ENCODE assay signal across 18 cellular contexts in genomic region chr1:234395297-234395696, GRCh38. TPM values are rescaled to one million over a fixed set of nuclear protein-coding genes. Genes with fewer than 3 reads are reported as not detected.
DNase-seq lines count a peak whose midpoint lies in the region; ATAC-seq and TF ChIP-seq lines count a peak whose summit lies in the region.
"Had no signal": no experiment of that assay in that cellular context is flagged by ENCODE, and none has a peak within 500 bp of the region (broad histone marks: within the 10 kb centered on the region; RNA-seq: fewer than 3 reads in every experiment).

No MANE protein-coding gene starts in this region.

- no peaks in the 10 kb centered on the region for H3K79me2 ChIP-seq in osteoblast (ENCODE audit: insufficient read depth, low read length)

- H3K9me3 ChIP-seq in CD4-positive, alpha-beta T cell (ENCODE audit: control insufficient read depth, low read length) = no peaks in the 10 kb centered on the region
- H3K9me3 ChIP-seq in naive thymus-derived CD4-positive, alpha-beta T cell (ENCODE audit: control insufficient read depth in 2 of 3, low read length in 3 of 3) = no peaks in the 10 kb centered on the region
- H3K9me3 ChIP-seq in A673 (ENCODE audit: low read depth, low read length, poor library complexity, severe bottlenecking) (no peaks in the 10 kb centered on the region), osteoblast (ENCODE audit: low read depth, low read length) (no peaks in the 10 kb centered on the region)
- H3K9me3 ChIP-seq: BE2C, SJSA1 had no signal

- no peak for DNase-seq in activated naive CD4-positive, alpha-beta T cell treated with anti-CD3 and anti-CD28 coated beads, Interleukin-2, amount 50 U/mL, for 16 hours
- DNase-seq in CD4-positive, alpha-beta T cell = no peak
- DNase-seq in NOMO-1 treated with dmso at 0.1 percent for 144 hours (lab: John Stamatoyannopoulos, UW; ENCODE audit: unreplicated experiment) = peak; percentile 17
- no peak for DNase-seq in naive thymus-derived CD4-positive, alpha-beta T cell
- no peak for DNase-seq in A673 (ENCODE audit: low spot score)
- no peak for DNase-seq in stimulated activated naive CD4-positive, alpha-beta T cell (lab: John Stamatoyannopoulos, UW)
- no peak for DNase-seq in osteoblast (ENCODE audit: insufficient read length, low spot score, missing footprints)
- DNase-seq: ACHN, BE2C, H9, KG1, NCI-H1417 treated with DMSO at 0.1 percent for 48 hours, NCI-H2029, NCI-H2171 treated with DMSO at 0.1 percent for 48 hours, NCI-H774, RPMI8226 had no signal

- intact Hi-C loops in CD4-positive, alpha-beta T cell (cut with DNase I, micrococcal nuclease) = no loop called here
- intact Hi-C loops in naive thymus-derived CD4-positive, alpha-beta T cell (cut with micrococcal nuclease) = loop anchor here in 1 of 2 donors (10.0 kb wide), 1 partner anchor 780 kb away; the partner anchor contains the start of gene KCNK1
- intact Hi-C loops in A673 (cut with micrococcal nuclease; ENCODE audit: unreplicated experiment) = no loop called here

- no peaks in the 10 kb centered on the region for H3K27me3 ChIP-seq in CD4-positive, alpha-beta T cell (ENCODE audit: control insufficient read depth, insufficient read depth, low read length)
- no peaks in the 10 kb centered on the region for H3K27me3 ChIP-seq in naive thymus-derived CD4-positive, alpha-beta T cell (ENCODE audit: control insufficient read depth in 2 of 2, insufficient read depth in 2 of 2, low read length in 2 of 2)
- H3K27me3 ChIP-seq in A673 (replicated peaks; ENCODE audit: insufficient read depth, low read depth, low read length, poor library complexity) = no peaks in the 10 kb centered on the region
- H3K27me3 ChIP-seq in osteoblast (ENCODE audit: insufficient read depth, low read length) = no peaks in the 10 kb centered on the region
- H3K27me3 ChIP-seq: BE2C, SJSA1 had no signal

- CTCF ChIA-PET in CD4-positive, alpha-beta T cell (lab: Charles Lee) = interaction anchor here (1.0 kb wide), 1 partner anchor 85 kb away, joined by 3 read pairs; no protein-coding TSS in a partner anchor
- CTCF ChIA-PET in naive thymus-derived CD4-positive, alpha-beta T cell (lab: Charles Lee) = interaction anchor here (1.4 kb wide), 2 partner anchors 10 to 14 kb away, joined by 9 read pairs; no protein-coding TSS in a partner anchor
- CTCF ChIA-PET in A673 (lab: Charles Lee) = no interaction called here

- no peak overlapping the region for H3K27ac ChIP-seq in CD4-positive, alpha-beta T cell (ENCODE audit: low read depth, low read length)
- H3K27ac ChIP-seq in naive thymus-derived CD4-positive, alpha-beta T cell (ENCODE audit: low read depth, low read length) = no peak overlapping the region
- no peak overlapping the region for H3K27ac ChIP-seq in A673 (ENCODE audit: low read depth, low read length, poor library complexity, severe bottlenecking)
- no peak overlapping the region for H3K27ac ChIP-seq in osteoblast (ENCODE audit: low read depth, low read length)
- H3K27ac ChIP-seq: SJSA1 had no signal

- no peak overlapping the region for H3K4me3 Mint-ChIP-seq in activated naive CD4-positive, alpha-beta T cell treated with anti-CD3 and anti-CD28 coated beads, Interleukin-2, amount 50 U/mL, for 24 hours
- no peak overlapping the region for H3K4me3 Mint-ChIP-seq in CD4-positive, alpha-beta T cell
- H3K4me3 Mint-ChIP-seq in naive thymus-derived CD4-positive, alpha-beta T cell = no peak overlapping the region
- H3K4me3 Mint-ChIP-seq: H9 had no signal

- no peak for ATAC-seq in CD4-positive, alpha-beta T cell (ENCODE audit: poor library complexity)
- no peak for ATAC-seq in naive thymus-derived CD4-positive, alpha-beta T cell

- POLR2A ChIA-PET in CD4-positive, alpha-beta T cell (lab: Charles Lee) = interaction anchor here (0.7 to 1.6 kb wide), 2 partner anchors 13 to 21 kb away, joined by 6 to 7 read pairs; partner anchors contain the start of gene COA6
- POLR2A ChIA-PET in naive thymus-derived CD4-positive, alpha-beta T cell (lab: Charles Lee) = interaction anchor here (1.1 to 1.9 kb wide), 4 partner anchors 10 to 21 kb away, joined by 4 to 13 read pairs (median 12); partner anchors contain the start of gene COA6
- POLR2A ChIA-PET in A673 (lab: Charles Lee; ENCODE audit: low non-redundant PET) = no interaction called here

- peaks cover 51% of the 10 kb centered on the region for H3K4me1 Mint-ChIP-seq in activated naive CD4-positive, alpha-beta T cell treated with anti-CD3 and anti-CD28 coated beads, Interleukin-2, amount 50 U/mL, for 24 hours
- H3K4me1 Mint-ChIP-seq in CD4-positive, alpha-beta T cell (ENCODE audit: low read depth) = peaks cover 42% of the 10 kb centered on the region
- H3K4me1 Mint-ChIP-seq in naive thymus-derived CD4-positive, alpha-beta T cell = peaks cover 22 to 52% (median 36%) of the 10 kb centered on the region in 7 donors
- H3K4me1 Mint-ChIP-seq: H9 had no signal

- TF ChIP-seq CTCF in CD4-positive, alpha-beta T cell (IDR thresholded peaks at IDR 0.05) = no peak
- no peak for TF ChIP-seq CTCF in A673 (conservative IDR thresholded peaks at IDR 0.05; ENCODE audit: low read depth, low read length)
- TF ChIP-seq CTCF in osteoblast (IDR thresholded peaks at IDR 0.05; ENCODE audit: extremely low read depth, low read depth, low read length) = no peak

- no peaks in the 10 kb centered on the region for H3K9me3 Mint-ChIP-seq in activated naive CD4-positive, alpha-beta T cell treated with anti-CD3 and anti-CD28 coated beads, Interleukin-2, amount 50 U/mL, for 24 hours
- H3K9me3 Mint-ChIP-seq in CD4-positive, alpha-beta T cell = no peaks in the 10 kb centered on the region
- peaks cover 0 to 4% (median 0%) of the 10 kb centered on the region in 11 donors for H3K9me3 Mint-ChIP-seq in naive thymus-derived CD4-positive, alpha-beta T cell

- peaks cover 15% of the 10 kb centered on the region for H3K36me3 Mint-ChIP-seq in activated naive CD4-positive, alpha-beta T cell treated with anti-CD3 and anti-CD28 coated beads, Interleukin-2, amount 50 U/mL, for 24 hours
- peaks cover 43% of the 10 kb centered on the region for H3K36me3 Mint-ChIP-seq in CD4-positive, alpha-beta T cell (ENCODE audit: low read depth)
- H3K36me3 Mint-ChIP-seq in naive thymus-derived CD4-positive, alpha-beta T cell = peaks cover 0 to 35% (median 23%) of the 10 kb centered on the region in 5 donors

- H3K4me3 ChIP-seq in naive thymus-derived CD4-positive, alpha-beta T cell (ENCODE audit: low read length) = no peak overlapping the region
- no peak overlapping the region for H3K4me3 ChIP-seq in A673 (ENCODE audit: low read depth, low read length, poor library complexity, severe bottlenecking)
- no peak overlapping the region for H3K4me3 ChIP-seq in osteoblast (ENCODE audit: insufficient read depth, low read length)
- H3K4me3 ChIP-seq: SJSA1 had no signal

- H4K20me1 ChIP-seq in osteoblast (ENCODE audit: insufficient read depth, low read length) = no peaks in the 10 kb centered on the region

- H3K27me3 Mint-ChIP-seq in activated naive CD4-positive, alpha-beta T cell treated with anti-CD3 and anti-CD28 coated beads, Interleukin-2, amount 50 U/mL, for 24 hours = no peaks in the 10 kb centered on the region
- H3K27me3 Mint-ChIP-seq in CD4-positive, alpha-beta T cell = no peaks in the 10 kb centered on the region
- H3K27me3 Mint-ChIP-seq in naive thymus-derived CD4-positive, alpha-beta T cell = no peaks in the 10 kb centered on the region

- H3K4me2 ChIP-seq in osteoblast (ENCODE audit: insufficient read depth, low read length) = no peak overlapping the region

- peak overlapping the region; percentile 84 for H3K27ac Mint-ChIP-seq in activated naive CD4-positive, alpha-beta T cell treated with anti-CD3 and anti-CD28 coated beads, Interleukin-2, amount 50 U/mL, for 24 hours
- peak overlapping the region; percentile 83 for H3K27ac Mint-ChIP-seq in CD4-positive, alpha-beta T cell
- H3K27ac Mint-ChIP-seq in naive thymus-derived CD4-positive, alpha-beta T cell = peak overlapping the region in 8 of 9 donors; percentile 41 to 94 (median 71)
- H3K27ac Mint-ChIP-seq: H9 had no signal

- BruUV-seq in A673 (replicated peaks; lab: Mats Ljungman, UMichigan) = no TSS peak

- no peak overlapping the region for H2AFZ ChIP-seq in osteoblast (ENCODE audit: low read length)

- H3K4me1 ChIP-seq in naive thymus-derived CD4-positive, alpha-beta T cell (ENCODE audit: control insufficient read depth in 2 of 2, insufficient read depth in 2 of 2, low read length in 2 of 2) = peaks cover 0 to 7% of the 10 kb centered on the region in 2 donors
- H3K4me1 ChIP-seq in A673 (ENCODE audit: insufficient read depth, low read length, poor library complexity, severe bottlenecking) = no peaks in the 10 kb centered on the region
- H3K4me1 ChIP-seq in osteoblast (ENCODE audit: insufficient read depth, low read length) = peaks cover 10% of the 10 kb centered on the region
- H3K4me1 ChIP-seq: BE2C, SJSA1 had no signal

- peaks cover 0 to 12% (median 4%) of the 10 kb centered on the region in 3 experiments for H3K36me3 ChIP-seq in naive thymus-derived CD4-positive, alpha-beta T cell (ENCODE audit: control insufficient read depth in 2 of 3, insufficient read depth in 3 of 3, low read length in 3 of 3)
- H3K36me3 ChIP-seq in A673 (ENCODE audit: insufficient read depth, low read length, poor library complexity, severe bottlenecking) (peaks cover 13% of the 10 kb centered on the region), osteoblast (ENCODE audit: insufficient read depth, low read length) (peaks cover 19% of the 10 kb centered on the region)

RNA-seq across cellular contexts. Expression of gene COA6, which starts 22.0 kb away (rescaled TPM):
- total RNA-seq in CD4-positive, alpha-beta T cell = 10 to 100 TPM; 10.0 to 12.2 TPM
- total RNA-seq in naive thymus-derived CD4-positive, alpha-beta T cell = 10 to 100 TPM in 4 of 5 experiments, 1 to 10 TPM in 1; 9.5 to 47.3 (median 18.5) TPM
- 10 to 100 TPM; 31.6 to 52.7 TPM for polyA plus RNA-seq in naive thymus-derived CD4-positive, alpha-beta T cell
- 75.3 and 88.4 TPM in 2 replicates for total RNA-seq in A673 (2021)
- total RNA-seq in osteoblast = 11.8 and 20.3 TPM in 2 replicates
